Comparison of ENCODE assay signal across 6 cellular contexts in the genomic region with DNA sequence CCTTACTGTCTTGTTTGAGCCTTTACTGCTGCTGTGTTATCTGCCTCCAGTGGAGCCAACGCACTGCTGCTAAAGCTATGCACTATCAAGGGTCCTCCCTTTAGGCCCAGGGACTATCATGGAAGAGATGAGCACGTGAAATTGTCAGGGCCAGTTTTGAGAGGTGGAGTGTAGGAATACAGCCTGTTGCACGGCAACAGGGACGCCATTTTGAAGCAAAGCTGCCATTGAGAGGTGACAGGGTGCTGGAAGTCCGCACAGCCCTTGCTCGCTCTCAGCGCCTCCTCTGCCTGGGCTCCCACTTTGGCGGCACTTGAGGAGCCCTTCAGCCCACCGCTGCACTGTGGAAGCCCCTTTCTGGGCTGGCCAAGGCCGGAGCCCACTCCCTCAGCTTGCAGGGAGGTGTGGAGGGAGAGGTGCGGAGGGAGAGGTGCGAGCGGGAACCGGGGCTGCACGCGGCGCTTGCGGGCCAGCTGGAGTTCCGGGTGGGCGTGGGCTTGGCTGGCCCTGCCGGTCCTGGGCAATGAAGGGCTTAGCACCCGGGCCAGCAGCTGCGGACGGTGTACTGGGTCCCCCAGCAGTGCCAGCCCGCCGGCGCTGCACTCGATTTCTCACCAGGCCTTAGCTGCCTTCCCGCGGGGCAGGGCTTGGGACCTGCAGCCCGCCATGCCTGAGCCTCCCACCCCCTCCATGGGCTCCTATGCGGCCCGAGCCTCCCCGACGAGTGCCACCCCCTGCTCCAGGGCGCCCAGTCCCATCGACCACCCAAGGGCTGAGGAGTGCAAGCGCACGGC. TPM values are rescaled to one million over a fixed set of nuclear protein-coding genes. Genes with fewer than 3 reads are reported as not detected.
"Had no signal": no experiment of that assay in that cellular context is flagged by ENCODE, and none has a peak within 500 bp of the region (broad histone marks: within the 10 kb centered on the region; RNA-seq: fewer than 3 reads in every experiment).

No MANE protein-coding gene starts in this region.

RNA-seq across cellular contexts. Expression of gene MUC22, which starts 10.0 kb away (rescaled TPM):
- total RNA-seq: LHCN-M2, NCI-H460, PC-3, Peyer's patch, SJSA1 had no signal

RNA-seq across cellular contexts. Expression of gene MUC21, which starts 16.7 kb away (rescaled TPM):
- total RNA-seq: LHCN-M2, NCI-H460, PC-3, Peyer's patch, Right ventricle myocardium superior, SJSA1 had no signal

RNA-seq across cellular contexts. Expression of gene MUCL3, which starts 59.5 kb away (rescaled TPM):
- total RNA-seq: LHCN-M2, Right ventricle myocardium superior, SJSA1 had no signal
